In genomic region chr6:157366648-157367047, GRCh38 we compare ENCODE assay signal across 28 cellular contexts.
"Had no signal": no experiment of that assay in that cellular context is flagged by ENCODE, and none has a peak within 500 bp of the region (broad histone marks: within the 10 kb centered on the region; RNA-seq: fewer than 3 reads in every experiment).

No MANE protein-coding gene starts in this region.

- H3K4me3 Mint-ChIP-seq: effector memory CD8-positive, alpha-beta T cell; endodermal cell; immature natural killer cell; mesothelial cell of epicardium; naive B cell had no signal

- H3K9me3 ChIP-seq: esophagus squamous epithelium, gastrocnemius medialis, heart right ventricle, left lung, lower lobe of right lung, mucosa of descending colon had no signal

- H3K36me3 ChIP-seq: esophagus squamous epithelium, gastrocnemius medialis, heart right ventricle, left lung, lower lobe of right lung had no signal

- DNase-seq: dermis blood vessel endothelial cell; effector CD8-positive, alpha-beta T cell; effector memory CD8-positive, alpha-beta T cell; endodermal cell; erythroblast; esophagus squamous epithelium; foreskin fibroblast; foreskin melanocyte; gastrocnemius medialis; glutamatergic neuron; head of caudate nucleus; heart right ventricle; hippocampal formation; immature natural killer cell; islet precursor cell; kidney; kidney glomerular epithelial cell; left colon; left lung; left ventricle myocardium superior; lower lobe of right lung; mesenchymal stem cell; mucosa of descending colon; naive B cell had no signal

- H3K4me1 Mint-ChIP-seq: endodermal cell, mesothelial cell of epicardium had no signal

- H3K27ac ChIP-seq: coronary artery, epithelial cell of prostate, esophagus squamous epithelium, gastrocnemius medialis, heart right ventricle, left lung, lower lobe of right lung had no signal

- H3K27ac Mint-ChIP-seq: effector memory CD8-positive, alpha-beta T cell; endodermal cell; immature natural killer cell; mesothelial cell of epicardium; naive B cell had no signal

- H3K36me3 Mint-ChIP-seq: immature natural killer cell, mesothelial cell of epicardium, naive B cell had no signal

- H3K9me3 Mint-ChIP-seq: effector memory CD8-positive, alpha-beta T cell; endodermal cell; immature natural killer cell; mesothelial cell of epicardium had no signal

- H3K4me3 ChIP-seq: coronary artery, esophagus squamous epithelium, gastrocnemius medialis, heart right ventricle, left lung, lower lobe of right lung, mucosa of descending colon had no signal

- ATAC-seq: effector memory CD8-positive, alpha-beta T cell; esophagus mucosa; gastrocnemius medialis; heart right ventricle; left colon; left lung; left ventricle myocardium superior; lower lobe of right lung; mucosa of descending colon had no signal

- H3K4me1 ChIP-seq: gastrocnemius medialis, left lung, lower lobe of right lung had no signal

- H3K27me3 ChIP-seq: gastrocnemius medialis, left lung had no signal
